Comparison of ENCODE assay signal across 1 cellular context in genomic region chr17:81309140-81309858, GRCh38.
A peak's percentile ranks its signal among the peaks of the same experiment; 100 is the strongest.
TF ChIP-seq lines count a peak whose summit lies in the region.

No MANE protein-coding gene starts in this region.

TF ChIP-seq in K562, 482 proteins besides CTCF, POLR2A, EP300 and RAD21 (continued from another document and continues in another):
- TF ChIP-seq NFRKB (IDR thresholded peaks at IDR 0.05; ENCODE audit: low read depth), result peak; percentile 72
- no peak for TF ChIP-seq NFYB (IDR thresholded peaks at IDR 0.05; ENCODE audit: extremely low read depth, insufficient read length)
- TF ChIP-seq HOMEZ (CRISPR knock-in tag; IDR thresholded peaks at IDR 0.05), result no peak
- TF ChIP-seq U2AF1 (optimal IDR thresholded peaks at IDR 0.05; ENCODE audit: low read depth, low read length), result no peak
- no peak for TF ChIP-seq DDX20 (tag; IDR thresholded peaks at IDR 0.05; ENCODE audit: low read depth)
- TF ChIP-seq MYC (IDR thresholded peaks at IDR 0.05; ENCODE audit: low read depth, low read length), result peak; percentile 79
- TF ChIP-seq MYC (CRISPR knock-in tag; IDR thresholded peaks at IDR 0.05; ENCODE audit: borderline replicate concordance, low read depth), result no peak
- no peak for TF ChIP-seq IFI16 (CRISPR knock-in tag; IDR thresholded peaks at IDR 0.05)
- TF ChIP-seq KAT8 (IDR thresholded peaks at IDR 0.05; ENCODE audit: low read depth), result no peak
- TF ChIP-seq RNF2 (IDR thresholded peaks at IDR 0.05), result no peak
- peak; percentile 22 for TF ChIP-seq ZBTB40 (IDR thresholded peaks at IDR 0.05)
- TF ChIP-seq ZBTB40 (CRISPR knock-in tag; IDR thresholded peaks at IDR 0.05), result no peak
- no peak for TF ChIP-seq PHF20 (IDR thresholded peaks at IDR 0.05; ENCODE audit: partially characterized antibody)
- no peak for TF ChIP-seq THAP7 (CRISPR knock-in tag; IDR thresholded peaks at IDR 0.05)
- TF ChIP-seq ZNF24 (IDR thresholded peaks at IDR 0.05), result no peak
- no peak for TF ChIP-seq CC2D1A (IDR thresholded peaks at IDR 0.05)
- no peak for TF ChIP-seq ZNF282 (CRISPR knock-in tag; IDR thresholded peaks at IDR 0.05)
- no peak for TF ChIP-seq NFE2L1 (tag; IDR thresholded peaks at IDR 0.05; ENCODE audit: borderline replicate concordance, low read depth)
- TF ChIP-seq BRF1 (IDR thresholded peaks at IDR 0.05; ENCODE audit: borderline replicate concordance, extremely low read depth, insufficient read length), result no peak
- no peak; the same call in 1 of the 2 replicates for TF ChIP-seq GATAD2A (IDR thresholded peaks at IDR 0.05)
- no peak for TF ChIP-seq E2F4 (CRISPR knock-in tag; IDR thresholded peaks at IDR 0.05; ENCODE audit: low read depth)
- no peak for TF ChIP-seq ZNF41 (CRISPR knock-in tag; conservative IDR thresholded peaks at IDR 0.05)
- no peak for TF ChIP-seq TARDBP (IDR thresholded peaks at IDR 0.05)
- no peak for TF ChIP-seq TAL1 (IDR thresholded peaks at IDR 0.05)
- no peak for TF ChIP-seq HOXB6 (CRISPR knock-in tag; IDR thresholded peaks at IDR 0.05; ENCODE audit: borderline replicate concordance)
- no peak; the same call in 1 of the 2 replicates for TF ChIP-seq CREB3L1 (IDR thresholded peaks at IDR 0.05; ENCODE audit: borderline replicate concordance, low read depth)
- no peak for TF ChIP-seq PCBP1 (IDR thresholded peaks at IDR 0.05; ENCODE audit: low read depth, low read length, poor library complexity, severe bottlenecking)
- peak; percentile 59; the same call in 1 of the 2 replicates for TF ChIP-seq RB1 (IDR thresholded peaks at IDR 0.05; ENCODE audit: low read depth)
- no peak for TF ChIP-seq MEF2D (tag; conservative IDR thresholded peaks at IDR 0.05; ENCODE audit: low read depth)
- no peak for TF ChIP-seq SETDB1 (IDR thresholded peaks at IDR 0.05; ENCODE audit: low read length)
- TF ChIP-seq ATF6 (CRISPR knock-in tag; IDR thresholded peaks at IDR 0.05), result no peak
- TF ChIP-seq CREB1 (IDR thresholded peaks at IDR 0.05), result peak; percentile 52; the same call in 1 of the 2 replicates
- TF ChIP-seq CREB1 (CRISPR knock-in tag; IDR thresholded peaks at IDR 0.05), result no peak; the same call in 1 of the 2 replicates
- no peak for TF ChIP-seq ETS1 (conservative IDR thresholded peaks at IDR 0.05; ENCODE audit: control insufficient read depth, low read depth, low read length)
- TF ChIP-seq POLR2H (tag; IDR thresholded peaks at IDR 0.05; ENCODE audit: low read depth), result no peak
- TF ChIP-seq CHAMP1 (IDR thresholded peaks at IDR 0.05), result no peak
- peak; percentile 54; the same call in 1 of the 2 replicates for TF ChIP-seq CXXC5 (CRISPR knock-in tag; IDR thresholded peaks at IDR 0.05)
- TF ChIP-seq ZBTB11 (CRISPR knock-in tag; IDR thresholded peaks at IDR 0.05), result 0 out of 6 replicates have a peak, but pooled peaks of 1 of the 3 experiments have one; percentile 29
